ENCODE assay signal across 12 cellular contexts in genomic region chr21:41752231-41752681, GRCh38. TPM values are rescaled to one million over a fixed set of nuclear protein-coding genes. Genes with fewer than 3 reads are reported as not detected.
A peak's percentile ranks its signal among the peaks of the same experiment; 100 is the strongest.
DNase-seq lines count a peak whose midpoint lies in the region; ATAC-seq, FAIRE-seq and TF ChIP-seq lines count a peak whose summit lies in the region.
"Had no signal": no experiment of that assay in that cellular context is flagged by ENCODE, and none has a peak within 500 bp of the region (broad histone marks: within the 10 kb centered on the region; RNA-seq: fewer than 3 reads in every experiment).

No MANE protein-coding gene starts in this region.

- no peak for FAIRE-seq in urothelium cell line (lab: Jason Lieb, UNC)
- FAIRE-seq: GM12878 had no signal

- peak; percentile 64 for DNase-seq in HPDE6-E6E7 (ENCODE audit: extremely low spot score)
- DNase-seq in T1000 (lab: John Stamatoyannopoulos, UW): peak; percentile 34
- DNase-seq in iris pigment epithelial cell (ENCODE audit: low read depth): peak; percentile 20
- DNase-seq in urothelium cell line (ENCODE audit: low spot score): peak; percentile 43
- DNase-seq in mesenteric fat pad (ENCODE audit: low spot score): no peak
- no peak for DNase-seq in GM20000 (ENCODE audit: low spot score)
- DNase-seq: activated CD4-positive, alpha-beta T cell treated with anti-CD3 and anti-CD28 coated beads, Interleukin-2, amount 10 ng/mL, durations not matched to agents 24 days and 14 days; NK-92 treated with Interleukin-12 subunit alpha and Interleukin-12 subunit beta, amount 100 ng/mL, for 24 hours; sigmoid colon; stimulated activated naive B cell treated with anti-CD40 and anti-IgM and Interleukin-4, amounts not matched to agents 10 μg/mL and 1 μg/mL and 100 μg/mL, for 72 hours had no signal

- no peak for ATAC-seq in HG02973 (IDR thresholded peaks at IDR 0.05; ENCODE audit: unreplicated experiment)
- ATAC-seq: GM12878; stimulated activated naive B cell treated with anti-CD40 and anti-IgM and Interleukin-4, amounts not matched to agents 10 μg/mL and 1 μg/mL and 100 μg/mL, for 72 hours had no signal

- no peak for TF ChIP-seq CTCF in GM20000 (IDR thresholded peaks at IDR 0.05; ENCODE audit: extremely low read depth, missing control alignments)

RNA-seq across cellular contexts. Expression of gene RIPK4, which starts 14.6 kb away (rescaled TPM):
- not detected for total RNA-seq in mesenteric fat pad
- total RNA-seq: activated CD4-positive, alpha-beta T cell treated with anti-CD3 and anti-CD28 coated beads, Interleukin-2, amount 10 ng/mL, durations not matched to agents 24 days and 14 days had no signal

Comparison
In these comparisons a context has a peak if more than half of its experiments do, and no peak if none do; other contexts are left out.
1. DNase-seq: peak in HPDE6-E6E7 (single experiment), T1000 (single experiment), iris pigment epithelial cell (single experiment) and urothelium cell line (single experiment); none in mesenteric fat pad (single experiment) and GM20000 (single experiment).